ENCODE assay signal across 11 cellular contexts in the genomic region with DNA sequence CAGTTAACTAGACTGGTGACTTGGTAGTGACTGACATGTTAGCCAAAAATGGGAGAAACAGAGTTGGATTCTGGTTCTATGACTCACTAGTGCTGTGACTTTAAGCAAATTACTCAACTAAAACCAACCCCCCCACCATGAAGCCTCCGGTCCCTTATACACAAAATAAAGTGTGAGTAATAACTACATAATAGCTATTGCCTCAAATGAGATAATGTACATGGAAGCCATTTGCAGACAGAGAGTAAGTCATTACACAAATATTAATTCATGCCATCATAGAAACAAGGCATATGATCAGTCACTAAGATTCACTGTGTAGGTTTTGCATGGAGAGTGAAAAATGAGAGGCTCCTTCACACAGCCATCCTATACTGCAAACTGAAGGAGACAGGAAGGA.
DNase-seq lines count a peak whose midpoint lies in the region; ATAC-seq and TF ChIP-seq lines count a peak whose summit lies in the region.
"Had no signal": no experiment of that assay in that cellular context is flagged by ENCODE, and none has a peak within 500 bp of the region (broad histone marks: within the 10 kb centered on the region; RNA-seq: fewer than 3 reads in every experiment).

No MANE protein-coding gene starts in this region.

- H3K27ac ChIP-seq in colonic mucosa = no peak overlapping the region
- H3K27ac ChIP-seq: C4-2B, Peyer's patch had no signal

- CTCF ChIA-PET in T-cell (lab: Charles Lee) = no interaction called here
- CTCF ChIA-PET in GM10248 (lab: Yijun Ruan, JAX) = interaction anchor here (1.3 to 18.5 kb wide), 2 partner anchors 8 to 15 kb away, joined by 4 to 196 read pairs; no protein-coding TSS in a partner anchor

- peaks cover 3% of the 10 kb centered on the region for H3K9me3 Mint-ChIP-seq in activated T-cell treated with anti-CD3 and anti-CD28 coated beads, Interleukin-2, amount 50 U/mL, for 24 hours
- H3K9me3 Mint-ChIP-seq in T-cell (peaks cover 0 to 5% (median 0%) of the 10 kb centered on the region in 3 donors), nephron progenitor cell (no peaks in the 10 kb centered on the region)

- DNase-seq in activated T-cell treated with anti-CD3 and anti-CD28 coated beads, Interleukin-2, amount 50 U/mL, for 24 hours = no peak
- no peak for DNase-seq in activated T-cell treated with anti-CD3 and anti-CD28 coated beads, Interleukin-2, amount 50 U/mL, for 48 hours
- DNase-seq in T-cell (no peak), epithelial cell of proximal tubule (ENCODE audit: low read depth) (peak; percentile 71), nephron progenitor cell (no peak), GM10248 (ENCODE audit: extremely low spot score) (no peak), colonic mucosa (no peak)
- DNase-seq in stimulated activated naive CD8-positive, alpha-beta T cell treated with anti-CD3 and anti-CD28 coated beads, Interleukin-15, Interleukin-2, amounts not matched to agents 100 U/mL and 50 U/mL, for 24 hours = no peak
- DNase-seq: NCI-H1105, Peyer's patch had no signal

- H3K9ac ChIP-seq in colonic mucosa (ENCODE audit: low read depth in 2 of 2, low read length in 2 of 2) = no peak overlapping the region

- POLR2A ChIA-PET in T-cell (lab: Charles Lee) = interaction anchor here (0.6 to 0.9 kb wide), 4 partner anchors 21 to 190 kb away, joined by 3 to 4 read pairs (median 3); no protein-coding TSS in a partner anchor
- POLR2A ChIA-PET in GM10248 (lab: Yijun Ruan, JAX) = no interaction called here

- H3K4me3 Mint-ChIP-seq in activated T-cell treated with anti-CD3 and anti-CD28 coated beads, Interleukin-2, amount 50 U/mL, for 24 hours = peak overlapping the region; percentile 15
- no peak overlapping the region for H3K4me3 Mint-ChIP-seq in T-cell
- no peak overlapping the region for H3K4me3 Mint-ChIP-seq in nephron progenitor cell

- intact Hi-C loops in colonic mucosa (cut with DNase I) = no loop called here

- no peaks in the 10 kb centered on the region for H3K4me1 ChIP-seq in colonic mucosa

- no peak for TF ChIP-seq CTCF in epithelial cell of proximal tubule (conservative IDR thresholded peaks at IDR 0.05; ENCODE audit: low read depth, low read length)
- TF ChIP-seq CTCF in nephron progenitor cell (IDR thresholded peaks at IDR 0.05) = no peak
- TF ChIP-seq CTCF in GM10248 (IDR thresholded peaks at IDR 0.05; ENCODE audit: control extremely low read depth, extremely low read depth, low read depth, missing control alignments) = no peak
- TF ChIP-seq CTCF in colonic mucosa (IDR thresholded peaks at IDR 0.05) = no peak

- peak overlapping the region; percentile 84 for H3K27ac Mint-ChIP-seq in activated T-cell treated with anti-CD3 and anti-CD28 coated beads, Interleukin-2, amount 50 U/mL, for 24 hours
- peak overlapping the region; percentile 48 to 67 for H3K27ac Mint-ChIP-seq in T-cell
- H3K27ac Mint-ChIP-seq in nephron progenitor cell = no peak overlapping the region

- H3K4me1 Mint-ChIP-seq in activated T-cell treated with anti-CD3 and anti-CD28 coated beads, Interleukin-2, amount 50 U/mL, for 24 hours (ENCODE audit: low read depth) = peaks cover 87% of the 10 kb centered on the region
- peaks cover 79 to 83% (median 83%) of the 10 kb centered on the region in 3 donors for H3K4me1 Mint-ChIP-seq in T-cell
- peaks cover 13% of the 10 kb centered on the region for H3K4me1 Mint-ChIP-seq in nephron progenitor cell

- no peaks in the 10 kb centered on the region for H3K27me3 ChIP-seq in colonic mucosa
- H3K27me3 ChIP-seq: Peyer's patch had no signal

- H3K36me3 ChIP-seq in colonic mucosa = no peaks in the 10 kb centered on the region
- H3K36me3 ChIP-seq: Peyer's patch had no signal

- ATAC-seq in T-cell (replicated peaks in 1 of 4) = peak in 1 of 4 experiments; percentile 52
- peak; percentile 91 for ATAC-seq in stimulated activated naive CD8-positive, alpha-beta T cell treated with anti-CD3 and anti-CD28 coated beads, Interleukin-15, Interleukin-2, amounts not matched to agents 100 U/mL and 50 U/mL, for 24 hours

- peaks cover 84% of the 10 kb centered on the region for H3K36me3 Mint-ChIP-seq in activated T-cell treated with anti-CD3 and anti-CD28 coated beads, Interleukin-2, amount 50 U/mL, for 24 hours (ENCODE audit: low read depth)
- H3K36me3 Mint-ChIP-seq in T-cell (peaks cover 59% of the 10 kb centered on the region), nephron progenitor cell (ENCODE audit: low read depth) (no peaks in the 10 kb centered on the region)

- H3K9me3 ChIP-seq in colonic mucosa = no peaks in the 10 kb centered on the region
- H3K9me3 ChIP-seq: Peyer's patch had no signal

- H3K4me3 ChIP-seq in epithelial cell of proximal tubule (ENCODE audit: low read depth, low read length) (no peak overlapping the region), colonic mucosa (no peak overlapping the region)
- H3K4me3 ChIP-seq: Peyer's patch had no signal

- no peaks in the 10 kb centered on the region for H3K27me3 Mint-ChIP-seq in activated T-cell treated with anti-CD3 and anti-CD28 coated beads, Interleukin-2, amount 50 U/mL, for 24 hours
- H3K27me3 Mint-ChIP-seq in T-cell = no peaks in the 10 kb centered on the region
- no peaks in the 10 kb centered on the region for H3K27me3 Mint-ChIP-seq in nephron progenitor cell (ENCODE audit: low read depth, poor library complexity)
